Comparison of ENCODE assay signal across 20 cellular contexts in genomic region chr17:59149051-59149450, GRCh38. TPM values are rescaled to one million over a fixed set of nuclear protein-coding genes. Genes with fewer than 3 reads are reported as not detected.
DNase-seq lines count a peak whose midpoint lies in the region; ATAC-seq and TF ChIP-seq lines count a peak whose summit lies in the region.
"Had no signal": no experiment of that assay in that cellular context is flagged by ENCODE, and none has a peak within 500 bp of the region (broad histone marks: within the 10 kb centered on the region; RNA-seq: fewer than 3 reads in every experiment).

No MANE protein-coding gene starts in this region.

- H3K27me3 ChIP-seq in trophoblast cell (ENCODE audit: insufficient read depth, low read length) = no peaks in the 10 kb centered on the region
- no peaks in the 10 kb centered on the region for H3K27me3 ChIP-seq in thyroid gland
- H3K27me3 ChIP-seq: SJCRH30, transverse colon had no signal

- H3K9me3 ChIP-seq in SK-N-MC (ENCODE audit: low read depth, low read length) (no peaks in the 10 kb centered on the region), trophoblast cell (ENCODE audit: insufficient read depth, low read depth, low read length) (no peaks in the 10 kb centered on the region), thyroid gland (no peaks in the 10 kb centered on the region)
- H3K9me3 ChIP-seq: SJCRH30, transverse colon had no signal

- peaks cover 22% of the 10 kb centered on the region for H3K79me2 ChIP-seq in trophoblast cell (ENCODE audit: control insufficient read depth, insufficient read depth, low read length, poor library complexity)

- peaks cover 44% of the 10 kb centered on the region for H3K36me3 ChIP-seq in SK-N-MC (ENCODE audit: insufficient read depth, low read length)
- peaks cover 2 to 7% of the 10 kb centered on the region in 2 experiments for H3K36me3 ChIP-seq in trophoblast cell (ENCODE audit: control insufficient read depth in 1 of 2, insufficient read depth in 2 of 2, low read length in 2 of 2)
- H3K36me3 ChIP-seq in thyroid gland = no peaks in the 10 kb centered on the region
- H3K36me3 ChIP-seq: transverse colon had no signal

- DNase-seq in HK-2 (ENCODE audit: unreplicated experiment) = peak; percentile 12
- no peak for DNase-seq in SK-N-MC (ENCODE audit: low read depth, low spot score)
- DNase-seq in epithelial cell of prostate (ENCODE audit: low read depth, low spot score) = no peak
- no peak for DNase-seq in trophoblast cell
- no peak for DNase-seq in thyroid gland
- DNase-seq in NCI-H2171 treated with DMSO at 0.1 percent for 48 hours (lab: John Stamatoyannopoulos, UW) = no peak
- no peak for DNase-seq in G401 (ENCODE audit: low spot score)
- DNase-seq: activated CD4-positive, alpha-beta T cell treated with anti-CD3 and anti-CD28 coated beads, Interleukin-2, amount 50 U/mL, for 4 hours; activated T-cell treated with anti-CD3 and anti-CD28 coated beads, Interleukin-2, amount 50 U/mL, for 1 hour; effector CD8-positive, alpha-beta T cell; naive thymus-derived CD4-positive, alpha-beta T cell; NCI-H1436; NCI-H345; NK-92 treated with Interleukin-12 subunit alpha and Interleukin-12 subunit beta, amount 100 ng/mL, for 24 hours; SJCRH30; stimulated activated CD4-positive, alpha-beta T cell treated with anti-CD3 and anti-CD28 coated beads, Interleukin-12 subunit alpha, Interleukin-12 subunit beta, amount 100 ng/mL, for 4 hours; stimulated activated naive B cell treated with anti-CD40 and anti-IgM and Interleukin-4, amounts not matched to agents 10 μg/mL and 1 μg/mL and 100 μg/mL, for 72 hours; transverse colon had no signal

- intact Hi-C loops in thyroid gland (cut with DNase I) = no loop called here

- no peak overlapping the region for H3K23ac ChIP-seq in trophoblast cell (ENCODE audit: low read length)

- no peak overlapping the region for H2BK120ac ChIP-seq in trophoblast cell (ENCODE audit: insufficient read depth, low read length, poor library complexity)

- no peak for ATAC-seq in GM21619 (IDR thresholded peaks at IDR 0.05; ENCODE audit: unreplicated experiment)
- ATAC-seq: naive thymus-derived CD4-positive, alpha-beta T cell; stimulated activated naive B cell treated with anti-CD40 and anti-IgM and Interleukin-4, amounts not matched to agents 10 μg/mL and 1 μg/mL and 100 μg/mL, for 72 hours had no signal

- peak overlapping the region; percentile 86 for H3K4ac ChIP-seq in trophoblast cell (ENCODE audit: low read depth, low read length)

- no peak overlapping the region for H3K18ac ChIP-seq in trophoblast cell (ENCODE audit: low read length)

- H3K4me1 ChIP-seq in trophoblast cell (ENCODE audit: control insufficient read depth in 1 of 2, insufficient read depth in 2 of 2, low read length in 2 of 2) (peaks cover 4% of the 10 kb centered on the region in 2 experiments), thyroid gland (peaks cover 17 to 19% of the 10 kb centered on the region in 2 donors)

- H2BK5ac ChIP-seq in trophoblast cell (ENCODE audit: low read depth, low read length, poor library complexity) = no peak overlapping the region

- no peak overlapping the region for H3K4me2 ChIP-seq in trophoblast cell (ENCODE audit: low read length)

- no peak overlapping the region for H3K9ac ChIP-seq in SK-N-MC (ENCODE audit: insufficient read length)
- no peak overlapping the region for H3K9ac ChIP-seq in trophoblast cell (ENCODE audit: low read length)

- no peak overlapping the region for H3K14ac ChIP-seq in trophoblast cell (ENCODE audit: low read length)

- no CpG with 5 or more reads among the region's 2 CpGs for WGBS in trophoblast cell (ENCODE audit: extremely low coverage, insufficient coverage, insufficient read length)
- WGBS in thyroid gland, 2 donors = 89 to 97% methylated on average over 2 of the region's 2 CpGs

- H3K4me3 ChIP-seq in SK-N-MC = no peak overlapping the region
- H3K4me3 ChIP-seq in trophoblast cell (ENCODE audit: low read depth, low read length) = no peak overlapping the region
- H3K4me3 ChIP-seq in thyroid gland (replicated peaks in 1 of 3) = no peak overlapping the region
- H3K4me3 ChIP-seq: lung, SJCRH30, transverse colon had no signal

- H2AFZ ChIP-seq in trophoblast cell (ENCODE audit: insufficient read depth, low read length, poor library complexity) = no peak overlapping the region

- H2BK12ac ChIP-seq in trophoblast cell (ENCODE audit: low read length) = no peak overlapping the region

- no peak overlapping the region for H4K12ac ChIP-seq in trophoblast cell (ENCODE audit: low read depth, low read length)

- H3K27ac ChIP-seq in SK-N-MC (peak overlapping the region; percentile 28; the same call in 1 of the 2 replicates), epithelial cell of prostate (peak overlapping the region; percentile 19), trophoblast cell (ENCODE audit: low read depth, low read length) (no peak overlapping the region), thyroid gland (no peak overlapping the region)
- H3K27ac ChIP-seq: SJCRH30, transverse colon had no signal

- TF ChIP-seq CTCF in thyroid gland (IDR thresholded peaks at IDR 0.05) = no peak

- in situ Hi-C loops in G401 (cut with HindIII; ENCODE audit: low sequenced_read_pairs) = no loop called here

- TF ChIP-seq POLR2A in thyroid gland (IDR thresholded peaks at IDR 0.05) = no peak

- H3K79me1 ChIP-seq in trophoblast cell (ENCODE audit: low read length) = peaks cover 3% of the 10 kb centered on the region

- no peak overlapping the region for H4K8ac ChIP-seq in trophoblast cell (ENCODE audit: low read depth, low read length)

- H2AK5ac ChIP-seq in trophoblast cell (ENCODE audit: low read length) = no peak overlapping the region

- H4K91ac ChIP-seq in trophoblast cell (ENCODE audit: low read depth, low read length) = no peak overlapping the region

RNA-seq across cellular contexts. Expression of gene SKA2, which starts 5.9 kb away (rescaled TPM):
- polyA plus RNA-seq in trophoblast cell (2013) = 172 and 189 TPM in 2 replicates
- total RNA-seq in thyroid gland = 10 to 100 TPM; 41.2 to 65.3 (median 46.8) TPM
- total RNA-seq in G401 (2014; rRNA removed; shearing (Covaris generic)) = 163 and 181 TPM in 2 replicates

RNA-seq across cellular contexts. Expression of gene PRR11, which starts 6.5 kb away (rescaled TPM):
- 66.2 and 70.5 TPM in 2 replicates for polyA plus RNA-seq in trophoblast cell (2013)
- total RNA-seq in thyroid gland = 1 to 10 TPM in 3 of 4 donors, under 1 TPM in 1; 0.89 to 2.2 (median 1.3) TPM
- total RNA-seq in G401 (2014; rRNA removed; shearing (Covaris generic)) = 17.7 and 25.8 TPM in 2 replicates

RNA-seq across cellular contexts. Expression of gene TRIM37, which starts 42.4 kb away (rescaled TPM):
- 17.4 and 18.6 TPM in 2 replicates for polyA plus RNA-seq in trophoblast cell (2013)
- 10 to 100 TPM; 30.2 to 46.8 (median 34.2) TPM for total RNA-seq in thyroid gland
- 34.1 and 36.6 TPM in 2 replicates for total RNA-seq in G401 (2014; rRNA removed; shearing (Covaris generic))

Comparison
In these comparisons a context has a peak if more than half of its experiments do, and no peak if none do; other contexts are left out.
1. H3K27ac ChIP-seq: peak in SK-N-MC (single experiment) and epithelial cell of prostate (single experiment); none in trophoblast cell (single experiment) and thyroid gland (0 of 3).